ENCODE assay signal across 8 cellular contexts in genomic region chr10:43076876-43077420, GRCh38. TPM values are rescaled to one million over a fixed set of nuclear protein-coding genes. Genes with fewer than 3 reads are reported as not detected.
DNase-seq lines count a peak whose midpoint lies in the region; ATAC-seq and TF ChIP-seq lines count a peak whose summit lies in the region.

Gene RET, plus strand, starts transcription at chr10:43077069. Its CDS starts 190 bp downstream, at chr10:43077259.

- peak within 1 kb of the TSS; percentile 66 for H3K9ac ChIP-seq in mesendoderm (ENCODE audit: low read length)

- no peak within 1 kb of the TSS for H3K27ac ChIP-seq in mesendoderm (ENCODE audit: low read depth, low read length)
- no peak within 1 kb of the TSS for H3K27ac ChIP-seq in vagina

- H3K36me3 ChIP-seq in mesendoderm (ENCODE audit: control insufficient read depth, insufficient read depth, low read length) = no peaks in the 10 kb centered on the region
- H3K36me3 ChIP-seq in vagina = no peaks in the 10 kb centered on the region

- no peaks in the 10 kb centered on the region for H3K9me3 ChIP-seq in vagina

- no peak within 1 kb of the TSS for H3K18ac ChIP-seq in mesendoderm (ENCODE audit: low read length)

- H3K27me3 ChIP-seq in mesendoderm (ENCODE audit: insufficient read depth, low read length, poor library complexity) (peaks cover 10% of the 10 kb centered on the region), vagina (no peaks in the 10 kb centered on the region)

- H3K23ac ChIP-seq in mesendoderm (ENCODE audit: low read length) = no peak within 1 kb of the TSS

- H3K4ac ChIP-seq in mesendoderm (ENCODE audit: low read depth, low read length) = no peak within 1 kb of the TSS

- no peak within 1 kb of the TSS for H2BK120ac ChIP-seq in mesendoderm (ENCODE audit: low read depth, low read length)

- peak within 1 kb of the TSS; percentile 71 for H3K4me2 ChIP-seq in mesendoderm (ENCODE audit: low read length)

- intact Hi-C loops in vagina (cut with DNase I) = no loop called here

- H2BK5ac ChIP-seq in mesendoderm (ENCODE audit: low read length) = no peak within 1 kb of the TSS

- no peak within 1 kb of the TSS for H4K8ac ChIP-seq in mesendoderm (ENCODE audit: low read depth, low read length)

- H3K79me1 ChIP-seq in mesendoderm (ENCODE audit: low read length) = no peaks in the 10 kb centered on the region

- no peak within 1 kb of the TSS for H2BK15ac ChIP-seq in mesendoderm (replicated peaks; ENCODE audit: low read depth)

- H3K56ac ChIP-seq in mesendoderm (ENCODE audit: low read length) = peak within 1 kb of the TSS; percentile 79

- H4K5ac ChIP-seq in mesendoderm (ENCODE audit: low read length) = no peak within 1 kb of the TSS

- WGBS in mesendoderm (ENCODE audit: extremely low coverage, insufficient coverage, low lambda C conversion rate) = no CpG with 5 or more reads among the region's 78 CpGs

- TF ChIP-seq POLR2A in NB4 (IDR thresholded peaks at IDR 0.05; ENCODE audit: extremely low read depth, insufficient read length) (peak; percentile 49), vagina (IDR thresholded peaks at IDR 0.05) (peak in 1 of 2 donors; percentile 5)

- peak within 1 kb of the TSS; percentile 74 for H3K4me3 ChIP-seq in NB4 (ENCODE audit: low read depth, low read length)
- H3K4me3 ChIP-seq in mesendoderm (ENCODE audit: low read length) = peak within 1 kb of the TSS; percentile 41
- peak within 1 kb of the TSS; percentile 48 to 58 for H3K4me3 ChIP-seq in vagina

- ATAC-seq in HG03095 (IDR thresholded peaks at IDR 0.05; ENCODE audit: unreplicated experiment) = no peak
- no peak for ATAC-seq in GM21619 (IDR thresholded peaks at IDR 0.05; ENCODE audit: unreplicated experiment)

- H3K4me1 ChIP-seq in mesendoderm (ENCODE audit: control insufficient read depth, low read depth, low read length) (no peaks in the 10 kb centered on the region), vagina (peaks cover 5% of the 10 kb centered on the region)

- DNase-seq in Daoy (ENCODE audit: low read depth) (peak; percentile 22), NB4 (ENCODE audit: low read depth) (peak; percentile 78), dermis blood vessel endothelial cell (peak; percentile 20), mesendoderm (peak; percentile 50), vagina (ENCODE audit: extremely low spot score in 2 of 2) (no peak), midbrain (lab: John Stamatoyannopoulos, UW) (no peak)

- H2AK5ac ChIP-seq in mesendoderm (ENCODE audit: low read length) = no peak within 1 kb of the TSS

- no peak for TF ChIP-seq CTCF in NB4 (IDR thresholded peaks at IDR 0.05; ENCODE audit: low read depth, low read length)
- no peak for TF ChIP-seq CTCF in vagina (IDR thresholded peaks at IDR 0.05)

- H3K79me2 ChIP-seq in mesendoderm (ENCODE audit: control insufficient read depth, insufficient read depth, low read length) = no peaks in the 10 kb centered on the region

RNA-seq across cellular contexts. Expression of gene RET, which starts in this region (rescaled TPM):
- total RNA-seq in Daoy (2014; rRNA removed; shearing (Covaris generic)) = 0.17 and 2.0 TPM in 2 replicates
- total RNA-seq in dermis blood vessel endothelial cell (1.0 and 1.2 TPM in 2 replicates), vagina (7.9 TPM)
- polyA plus RNA-seq in mesendoderm (2013, experiment 1 of 2) = 9.2 TPM
- 9.2 TPM for polyA plus RNA-seq in mesendoderm (2013, experiment 2 of 2)

Comparison
In these comparisons a context has a peak if more than half of its experiments do, and no peak if none do; other contexts are left out.
1. DNase-seq: peak in Daoy (single experiment), NB4 (single experiment), dermis blood vessel endothelial cell (single experiment) and mesendoderm (single experiment); none in vagina (0 of 2) and midbrain (single experiment).
2. Peak in every context shown above with its lines, with median percentiles within 50 percentile points of each other: H3K4me3 ChIP-seq.